1 cellular context compared by ENCODE assay signal in genomic region chr11:119683783-119684182, GRCh38.
TF ChIP-seq lines count a peak whose summit lies in the region.

No MANE protein-coding gene starts in this region.

TF ChIP-seq in SK-N-SH, 30 proteins besides CTCF, POLR2A, EP300 and RAD21 (continued from another document):
- no peak for TF ChIP-seq ZBTB33 (IDR thresholded peaks at IDR 0.05; ENCODE audit: borderline replicate concordance, low read depth)
- no peak for TF ChIP-seq TAF1 (IDR thresholded peaks at IDR 0.05; ENCODE audit: borderline replicate concordance, low read depth, low read length)
- no peak for TF ChIP-seq YY1 (IDR thresholded peaks at IDR 0.05; ENCODE audit: low read depth)
- no peak for TF ChIP-seq RXRA (IDR thresholded peaks at IDR 0.05; ENCODE audit: borderline replicate concordance, low read depth)
TF ChIP-seq in SK-N-SH: peak in this region for 0.
